In genomic region chr2:40281021-40281940, GRCh38 we compare ENCODE assay signal across 9 cellular contexts.
DNase-seq lines count a peak whose midpoint lies in the region; ATAC-seq, FAIRE-seq and TF ChIP-seq lines count a peak whose summit lies in the region.
"Had no signal": no experiment of that assay in that cellular context is flagged by ENCODE, and none has a peak within 500 bp of the region (broad histone marks: within the 10 kb centered on the region; RNA-seq: fewer than 3 reads in every experiment).

No MANE protein-coding gene starts in this region.

- no peaks in the 10 kb centered on the region for H3K36me3 Mint-ChIP-seq in activated CD4-positive, alpha-beta T cell treated with anti-CD3 and anti-CD28 coated beads, Interleukin-2, amount 10 ng/mL, durations not matched to agents 24 days and 14 days (ENCODE audit: low read depth)
- H3K36me3 Mint-ChIP-seq: CD4-positive, CD25-positive, alpha-beta regulatory T cell had no signal

- intact Hi-C loops in Right ventricle myocardium inferior (cut with DNase I) (loop anchor here (5.0 kb wide), 2 partner anchors 39 to 171 kb away; partner anchors contain the start of gene SLC8A1), cardiac septum (cut with DNase I) (loop anchor here (5.0 to 10.0 kb wide), 5 partner anchors 39 to 274 kb away; no protein-coding TSS in a partner anchor)
- intact Hi-C loops in activated CD4-positive, alpha-beta T cell treated with anti-CD3 and anti-CD28 coated beads, Interleukin-2, amount 10 ng/mL, durations not matched to agents 24 days and 14 days (cut with micrococcal nuclease) = no loop called here

- H3K9me3 ChIP-seq in MG63 (no peaks in the 10 kb centered on the region), cardiac muscle cell (ENCODE audit: low read depth) (no peaks in the 10 kb centered on the region)

- no peak for DNase-seq in Right ventricle myocardium inferior (ENCODE audit: missing footprints)
- no peak for DNase-seq in cardiac septum (ENCODE audit: low spot score)
- DNase-seq in MG63 = peak; percentile 64
- DNase-seq in cardiac muscle cell (ENCODE audit: low read depth in 1 of 2, low spot score in 1 of 2) = peak; percentile 69 to 91
- DNase-seq in urothelium cell line (ENCODE audit: low spot score) = peak; percentile 24
- no peak for DNase-seq in activated CD4-positive, alpha-beta T cell treated with anti-CD3 and anti-CD28 coated beads, Interleukin-2, amount 10 ng/mL, durations not matched to agents 24 days and 14 days
- DNase-seq in epidermal melanocyte (ENCODE audit: insufficient read length, low spot score) = no peak
- DNase-seq in DMS79 treated with DMSO at 0.1 percent for 48 hours (lab: John Stamatoyannopoulos, UW) = no peak
- DNase-seq: CD4-positive, CD25-positive, alpha-beta regulatory T cell had no signal

- H3K27me3 Mint-ChIP-seq in activated CD4-positive, alpha-beta T cell treated with anti-CD3 and anti-CD28 coated beads, Interleukin-2, amount 10 ng/mL, durations not matched to agents 24 days and 14 days = peaks cover 2% of the 10 kb centered on the region
- H3K27me3 Mint-ChIP-seq: CD4-positive, CD25-positive, alpha-beta regulatory T cell had no signal

- H3K4me1 Mint-ChIP-seq in activated CD4-positive, alpha-beta T cell treated with anti-CD3 and anti-CD28 coated beads, Interleukin-2, amount 10 ng/mL, durations not matched to agents 24 days and 14 days = no peaks in the 10 kb centered on the region
- H3K4me1 Mint-ChIP-seq: CD4-positive, CD25-positive, alpha-beta regulatory T cell had no signal

- H3K9me3 Mint-ChIP-seq in activated CD4-positive, alpha-beta T cell treated with anti-CD3 and anti-CD28 coated beads, Interleukin-2, amount 10 ng/mL, durations not matched to agents 24 days and 14 days = no peaks in the 10 kb centered on the region

- peak overlapping the region; percentile 92 for H3K27ac ChIP-seq in cardiac muscle cell

- no peak for TF ChIP-seq CTCF in cardiac muscle cell (IDR thresholded peaks at IDR 0.05; ENCODE audit: low read depth, low read length)

- H3K27ac Mint-ChIP-seq in activated CD4-positive, alpha-beta T cell treated with anti-CD3 and anti-CD28 coated beads, Interleukin-2, amount 10 ng/mL, durations not matched to agents 24 days and 14 days = no peak overlapping the region
- H3K27ac Mint-ChIP-seq: CD4-positive, CD25-positive, alpha-beta regulatory T cell had no signal

- H3K27me3 ChIP-seq in MG63 (no peaks in the 10 kb centered on the region), cardiac muscle cell (no peaks in the 10 kb centered on the region)

- peaks cover 81% of the 10 kb centered on the region for H3K4me1 ChIP-seq in cardiac muscle cell (ENCODE audit: low read depth)

- FAIRE-seq in urothelium cell line (lab: Jason Lieb, UNC) = peak; percentile 17

- H3K4me3 Mint-ChIP-seq in activated CD4-positive, alpha-beta T cell treated with anti-CD3 and anti-CD28 coated beads, Interleukin-2, amount 10 ng/mL, durations not matched to agents 24 days and 14 days = no peak overlapping the region
- H3K4me3 Mint-ChIP-seq: CD4-positive, CD25-positive, alpha-beta regulatory T cell had no signal

- ATAC-seq in Right ventricle myocardium inferior = peak; percentile 81

- H3K4me3 ChIP-seq in MG63 (no peak overlapping the region), cardiac muscle cell (no peak overlapping the region)

- H3K36me3 ChIP-seq in MG63 = no peaks in the 10 kb centered on the region
- H3K36me3 ChIP-seq in cardiac muscle cell = no peaks in the 10 kb centered on the region

Comparison
In these comparisons a context has a peak if more than half of its experiments do, and no peak if none do; other contexts are left out.
1. DNase-seq: peak in MG63 (single experiment), cardiac muscle cell (2 of 2) and urothelium cell line (single experiment); none in Right ventricle myocardium inferior (single experiment), cardiac septum (single experiment), activated CD4-positive, alpha-beta T cell treated with anti-CD3 and anti-CD28 coated beads, Interleukin-2, amount 10 ng/mL, durations not matched to agents 24 days and 14 days (single experiment), epidermal melanocyte (single experiment) and DMS79 treated with DMSO at 0.1 percent for 48 hours (single experiment).